In the genomic region with DNA sequence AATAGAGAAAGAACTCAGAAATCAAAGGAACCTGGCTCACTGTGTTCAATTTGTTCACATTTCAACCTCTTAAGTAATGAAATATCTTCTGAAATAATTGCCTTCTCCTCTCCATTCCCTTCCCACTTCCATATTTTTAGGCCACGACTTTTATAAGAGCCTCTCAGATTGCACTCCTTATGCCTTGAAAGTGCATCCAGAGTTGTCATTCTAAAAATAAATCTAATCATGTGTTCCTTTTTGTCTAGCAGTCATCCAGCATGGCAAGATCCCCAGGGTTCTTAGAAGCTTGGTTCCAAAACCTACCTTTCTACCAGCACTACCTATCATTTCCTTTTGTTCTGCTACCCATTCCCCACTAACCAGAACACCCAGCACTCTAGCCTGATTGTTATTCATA, we compare ENCODE assay signal across 28 cellular contexts.
"Had no signal": no experiment of that assay in that cellular context is flagged by ENCODE, and none has a peak within 500 bp of the region (broad histone marks: within the 10 kb centered on the region; RNA-seq: fewer than 3 reads in every experiment).

No MANE protein-coding gene starts in this region.

- H3K9me3 ChIP-seq: breast epithelium, heart right ventricle, mucosa of descending colon, ovary, prostate gland, right atrium auricular region, thoracic aorta, uterus had no signal

- H3K27me3 ChIP-seq: ovary, uterus had no signal

- H3K27me3 Mint-ChIP-seq: activated CD4-positive, alpha-beta T cell treated with anti-CD3 and anti-CD28 coated beads, Interleukin-2, amount 10 ng/mL, durations not matched to agents 7 days and 5 days; activated CD8-positive, alpha-beta memory T cell treated with anti-CD3 and anti-CD28 coated beads, Interleukin-2, amount 10 ng/mL, durations not matched to agents 7 days and 5 days; activated CD8-positive, alpha-beta T cell treated with anti-CD3 and anti-CD28 coated beads for 36 hours; T-helper 17 cell; type B pancreatic cell had no signal

- H3K36me3 Mint-ChIP-seq: activated CD8-positive, alpha-beta memory T cell treated with anti-CD3 and anti-CD28 coated beads, Interleukin-2, amount 10 ng/mL, durations not matched to agents 7 days and 5 days; activated naive CD4-positive, alpha-beta T cell treated with anti-CD3 and anti-CD28 coated beads, Interleukin-2, amount 50 U/mL, for 72 hours had no signal

- DNase-seq: activated CD4-positive, alpha-beta T cell treated with anti-CD3 and anti-CD28 coated beads, Interleukin-2, amount 10 ng/mL, durations not matched to agents 7 days and 5 days; activated CD4-positive, CD25-positive, alpha-beta regulatory T cell treated with anti-CD3 and anti-CD28 coated beads, Interleukin-2, amount 50 U/mL, for 72 hours; activated CD8-positive, alpha-beta memory T cell treated with anti-CD3 and anti-CD28 coated beads, Interleukin-2, amount 10 ng/mL, durations not matched to agents 7 days and 5 days; activated CD8-positive, alpha-beta T cell treated with anti-CD3 and anti-CD28 coated beads for 36 hours; activated naive CD4-positive, alpha-beta T cell; activated T-cell treated with anti-CD3 and anti-CD28 coated beads, Interleukin-2, amount 50 U/mL, for 48 hours; central memory CD4-positive, alpha-beta T cell; foreskin fibroblast; heart right ventricle; kidney glomerular epithelial cell; mucosa of descending colon; ovary; stimulated activated CD4-positive, alpha-beta T cell treated with anti-CD3 and anti-CD28 coated beads, Interleukin-2, amount 100 ng/mL, for 48 hours; stimulated activated naive CD4-positive, alpha-beta T cell treated with Interleukin-2 at 50 U/mL for 16 hours; T-helper 17 cell; T1000; uterus; WERI-Rb-1 had no signal

- H3K4me3 ChIP-seq: breast epithelium, heart right ventricle, lung, mucosa of descending colon, ovary, prostate gland, right atrium auricular region, thoracic aorta, uterus had no signal

- H3K36me3 ChIP-seq: breast epithelium, heart right ventricle, ovary, prostate gland, right atrium auricular region, thoracic aorta, uterus, WERI-Rb-1 had no signal

- H3K4me1 ChIP-seq: breast epithelium, prostate gland, right atrium auricular region, uterus had no signal

- H3K9me3 Mint-ChIP-seq: activated CD4-positive, alpha-beta T cell treated with anti-CD3 and anti-CD28 coated beads, Interleukin-2, amount 10 ng/mL, durations not matched to agents 7 days and 5 days; activated CD8-positive, alpha-beta T cell treated with anti-CD3 and anti-CD28 coated beads for 36 hours; activated naive CD4-positive, alpha-beta T cell treated with anti-CD3 and anti-CD28 coated beads, Interleukin-2, amount 50 U/mL, for 72 hours; nephron; type B pancreatic cell had no signal

- H3K27ac ChIP-seq: breast epithelium, ovary, prostate gland, right atrium auricular region, thoracic aorta, uterus, WERI-Rb-1 had no signal

- H3K4me1 Mint-ChIP-seq: activated CD4-positive, alpha-beta T cell treated with anti-CD3 and anti-CD28 coated beads, Interleukin-2, amount 10 ng/mL, durations not matched to agents 7 days and 5 days; activated CD8-positive, alpha-beta memory T cell treated with anti-CD3 and anti-CD28 coated beads, Interleukin-2, amount 10 ng/mL, durations not matched to agents 7 days and 5 days; T-helper 17 cell had no signal

- ATAC-seq: activated CD8-positive, alpha-beta memory T cell treated with anti-CD3 and anti-CD28 coated beads, Interleukin-2, amount 10 ng/mL, durations not matched to agents 7 days and 5 days; activated CD8-positive, alpha-beta T cell treated with anti-CD3 and anti-CD28 coated beads for 36 hours; activated naive CD4-positive, alpha-beta T cell treated with anti-CD3 and anti-CD28 coated beads, Interleukin-2, amount 50 U/mL, for 72 hours; esophagus mucosa; left lobe of liver; mucosa of descending colon; T-helper 17 cell had no signal

- H3K4me3 Mint-ChIP-seq: activated CD4-positive, alpha-beta T cell treated with anti-CD3 and anti-CD28 coated beads, Interleukin-2, amount 10 ng/mL, durations not matched to agents 7 days and 5 days; activated CD8-positive, alpha-beta memory T cell treated with anti-CD3 and anti-CD28 coated beads, Interleukin-2, amount 10 ng/mL, durations not matched to agents 7 days and 5 days; activated CD8-positive, alpha-beta T cell treated with anti-CD3 and anti-CD28 coated beads for 36 hours; nephron; T-helper 17 cell; type B pancreatic cell had no signal

- H3K27ac Mint-ChIP-seq: activated CD4-positive, alpha-beta T cell treated with anti-CD3 and anti-CD28 coated beads, Interleukin-2, amount 10 ng/mL, durations not matched to agents 7 days and 5 days; activated CD8-positive, alpha-beta memory T cell treated with anti-CD3 and anti-CD28 coated beads, Interleukin-2, amount 10 ng/mL, durations not matched to agents 7 days and 5 days; activated CD8-positive, alpha-beta T cell treated with anti-CD3 and anti-CD28 coated beads for 36 hours; activated naive CD4-positive, alpha-beta T cell treated with anti-CD3 and anti-CD28 coated beads, Interleukin-2, amount 50 U/mL, for 72 hours; nephron; T-helper 17 cell; type B pancreatic cell had no signal
